ENCODE assay signal across 12 cellular contexts in the genomic region with DNA sequence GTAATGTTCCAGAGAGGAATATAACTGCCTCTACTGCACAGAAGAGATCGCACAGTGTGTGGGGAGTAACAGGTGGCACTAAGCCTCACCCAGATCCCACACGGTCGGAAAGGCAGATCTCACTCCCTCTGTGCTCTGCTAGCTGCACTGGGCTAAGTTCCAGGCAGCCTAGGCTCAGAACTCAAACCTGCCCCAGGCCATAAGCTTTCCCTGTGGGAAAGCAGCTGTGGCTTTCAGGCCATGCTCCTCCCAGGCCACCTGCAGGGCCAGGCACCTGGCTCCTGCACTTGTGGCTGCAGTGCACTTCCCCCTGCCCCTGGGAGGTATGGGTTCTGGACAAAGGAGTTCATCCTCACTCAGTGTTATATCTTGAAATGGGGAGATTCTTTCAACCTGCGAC. TPM values are rescaled to one million over a fixed set of nuclear protein-coding genes. Genes with fewer than 3 reads are reported as not detected.
DNase-seq lines count a peak whose midpoint lies in the region; ATAC-seq, FAIRE-seq and TF ChIP-seq lines count a peak whose summit lies in the region.
"Had no signal": no experiment of that assay in that cellular context is flagged by ENCODE, and none has a peak within 500 bp of the region (broad histone marks: within the 10 kb centered on the region; RNA-seq: fewer than 3 reads in every experiment).

No MANE protein-coding gene starts in this region.

- no peaks in the 10 kb centered on the region for H3K27me3 Mint-ChIP-seq in dendritic cell treated with granulocyte-macrophage colony-stimulating factor and Interleukin-4, amounts not matched to agents 40 ng/mL and 50 ng/mL, for 4 days
- H3K27me3 Mint-ChIP-seq: activated naive CD8-positive, alpha-beta T cell had no signal

- H3K36me3 Mint-ChIP-seq in dendritic cell treated with granulocyte-macrophage colony-stimulating factor and Interleukin-4, amounts not matched to agents 40 ng/mL and 50 ng/mL, for 4 days (ENCODE audit: low read depth): peaks cover 81% of the 10 kb centered on the region

- H3K4me3 Mint-ChIP-seq in dendritic cell treated with granulocyte-macrophage colony-stimulating factor and Interleukin-4, amounts not matched to agents 40 ng/mL and 50 ng/mL, for 4 days: no peak overlapping the region
- H3K4me3 Mint-ChIP-seq: activated naive CD8-positive, alpha-beta T cell had no signal

- POLR2A ChIA-PET in HEK293 (lab: Yijun Ruan, JAX): no interaction called here

- H3K4me1 Mint-ChIP-seq in dendritic cell treated with granulocyte-macrophage colony-stimulating factor and Interleukin-4, amounts not matched to agents 40 ng/mL and 50 ng/mL, for 4 days (ENCODE audit: low read depth): peaks cover 16% of the 10 kb centered on the region

- intact Hi-C loops in dendritic cell treated with granulocyte-macrophage colony-stimulating factor and Interleukin-4, amounts not matched to agents 40 ng/mL and 50 ng/mL, for 4 days (cut with micrococcal nuclease): no loop called here

- H3K4me1 ChIP-seq in HEK293 (ENCODE audit: control insufficient read depth, insufficient read depth, low read length): no peaks in the 10 kb centered on the region
- H3K4me1 ChIP-seq: esophagus squamous epithelium, vagina had no signal

- ATAC-seq in GM18907 (IDR thresholded peaks at IDR 0.05; ENCODE audit: unreplicated experiment) (no peak), HG02938 (IDR thresholded peaks at IDR 0.05; ENCODE audit: unreplicated experiment) (no peak), HG03135 (IDR thresholded peaks at IDR 0.05; ENCODE audit: unreplicated experiment) (no peak)

- no peak overlapping the region for H3K27ac ChIP-seq in HEK293 (ENCODE audit: extremely low read depth, low read depth, low read length)
- H3K27ac ChIP-seq: esophagus squamous epithelium, GM23248, vagina had no signal

- CTCF ChIA-PET in HEK293 (lab: Yijun Ruan, JAX): no interaction called here

- peaks cover 24% of the 10 kb centered on the region for H3K9me3 Mint-ChIP-seq in dendritic cell treated with granulocyte-macrophage colony-stimulating factor and Interleukin-4, amounts not matched to agents 40 ng/mL and 50 ng/mL, for 4 days

- DNase-seq in Ammon's horn (ENCODE audit: low spot score) (peak; percentile 63), NCI-H2196 (lab: John Stamatoyannopoulos, UW; ENCODE audit: unreplicated experiment) (peak; percentile 97), frontal cortex (ENCODE audit: low spot score in 2 of 2) (no peak)
- DNase-seq: esophagus squamous epithelium, GM23248 had no signal

- no peak for TF ChIP-seq CTCF in HEK293 (tag by site-specific recombination; IDR thresholded peaks at IDR 0.05)

- no peak overlapping the region for H3K4me3 ChIP-seq in HEK293 (ENCODE audit: low read depth, low read length)
- H3K4me3 ChIP-seq: esophagus squamous epithelium, GM23248, vagina had no signal

- H3K36me3 ChIP-seq in HEK293 (ENCODE audit: control insufficient read depth in 2 of 2, insufficient read depth in 1 of 2, low read length in 2 of 2): peaks cover 3 to 16% of the 10 kb centered on the region in 2 experiments; a peak in 2 of 3 replicates

- peak overlapping the region; percentile 17 for H3K27ac Mint-ChIP-seq in dendritic cell treated with granulocyte-macrophage colony-stimulating factor and Interleukin-4, amounts not matched to agents 40 ng/mL and 50 ng/mL, for 4 days
- H3K27ac Mint-ChIP-seq: activated naive CD8-positive, alpha-beta T cell had no signal

- FAIRE-seq in frontal cortex (lab: Jason Lieb, UNC): no peak

- no peaks in the 10 kb centered on the region for H3K9me3 ChIP-seq in HEK293 (ENCODE audit: control insufficient read depth, insufficient read depth, low read depth, low read length)
- H3K9me3 ChIP-seq: vagina had no signal

TF ChIP-seq in HEK293, 187 proteins besides CTCF, POLR2A, EP300 and RAD21:
- TF ChIP-seq GLIS1 (tag by site-specific recombination; IDR thresholded peaks at IDR 0.05) (peak; percentile 74), OSR2 (tag by site-specific recombination; IDR thresholded peaks at IDR 0.05) (no peak), SCRT1 (tag by site-specific recombination; IDR thresholded peaks at IDR 0.05; ENCODE audit: borderline replicate concordance) (no peak), ZBTB17 (tag by site-specific recombination; IDR thresholded peaks at IDR 0.05) (no peak), HOXA7 (CRISPR knock-in tag; IDR thresholded peaks at IDR 0.05; ENCODE audit: borderline replicate concordance) (no peak), ZNF654 (tag by site-specific recombination; IDR thresholded peaks at IDR 0.05; ENCODE audit: low read depth) (no peak), ZNF658 (tag by site-specific recombination; IDR thresholded peaks at IDR 0.05) (no peak), SCRT2 (tag by site-specific recombination; IDR thresholded peaks at IDR 0.05) (peak; percentile 51), ZNF48 (tag by site-specific recombination; IDR thresholded peaks at IDR 0.05) (no peak), ZBTB1 (tag by site-specific recombination; IDR thresholded peaks at IDR 0.05) (no peak), REPIN1 (tag by site-specific recombination; IDR thresholded peaks at IDR 0.05; ENCODE audit: low read depth) (no peak), TSHZ1 (tag by site-specific recombination; IDR thresholded peaks at IDR 0.05; ENCODE audit: borderline replicate concordance) (no peak), ZIC2 (tag by site-specific recombination; IDR thresholded peaks at IDR 0.05) (peak; percentile 58; the same call in 1 of the 2 replicates), ZNF561 (tag by site-specific recombination; IDR thresholded peaks at IDR 0.05; ENCODE audit: borderline replicate concordance) (no peak), WT1 (tag by site-specific recombination; IDR thresholded peaks at IDR 0.05) (no peak), EGR2 (tag by site-specific recombination; IDR thresholded peaks at IDR 0.05; ENCODE audit: low read depth) (no peak), ZBTB7A (tag by site-specific recombination; IDR thresholded peaks at IDR 0.05; ENCODE audit: low read depth) (no peak)

RNA-seq across cellular contexts. Expression of gene PCCB, which starts 27.5 kb away (rescaled TPM):
- 41.2 TPM for total RNA-seq in frontal cortex

Comparison
In these comparisons a context has a peak if more than half of its experiments do, and no peak if none do; other contexts are left out.
1. DNase-seq: peak in Ammon's horn (single experiment) and NCI-H2196 (single experiment); none in frontal cortex (0 of 2).